In the genomic region with DNA sequence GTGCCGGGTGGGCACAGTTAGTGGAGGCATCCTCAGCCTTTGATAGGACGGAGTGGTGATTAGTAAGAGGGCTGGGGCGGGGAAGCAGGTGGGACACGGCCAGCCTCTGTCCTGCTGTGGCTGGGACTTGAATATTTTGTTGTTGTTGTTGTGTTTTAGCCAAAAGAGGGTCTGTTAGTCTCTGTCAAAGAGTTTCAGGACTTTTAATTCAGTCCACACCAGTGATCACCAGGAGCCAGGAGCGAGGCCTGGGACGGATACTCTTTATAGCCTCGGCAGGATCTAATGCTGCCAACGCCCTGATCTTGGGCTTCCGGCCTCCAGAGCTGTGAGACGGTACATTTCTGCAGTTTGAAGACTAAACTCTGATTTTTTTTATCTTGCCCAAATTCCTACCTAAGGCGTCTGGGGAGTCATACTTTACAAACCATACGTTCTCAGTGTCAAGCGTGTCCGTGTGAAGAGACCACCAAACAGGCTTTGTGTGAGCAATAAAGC, we compare ENCODE assay signal across 1 cellular context.
TF ChIP-seq lines count a peak whose summit lies in the region.

No MANE protein-coding gene starts in this region.

TF ChIP-seq in H1, 55 proteins besides CTCF, POLR2A, EP300 and RAD21:
- TF ChIP-seq FOSL1 (IDR thresholded peaks at IDR 0.05; ENCODE audit: insufficient read depth, low read depth, low read length), result no peak
- TF ChIP-seq BRCA1 (IDR thresholded peaks at IDR 0.05; ENCODE audit: low read depth, low read length), result no peak
- no peak for TF ChIP-seq NRF1 (IDR thresholded peaks at IDR 0.05; ENCODE audit: low read depth, low read length)
